Comparison of ENCODE assay signal across 8 cellular contexts in the genomic region with DNA sequence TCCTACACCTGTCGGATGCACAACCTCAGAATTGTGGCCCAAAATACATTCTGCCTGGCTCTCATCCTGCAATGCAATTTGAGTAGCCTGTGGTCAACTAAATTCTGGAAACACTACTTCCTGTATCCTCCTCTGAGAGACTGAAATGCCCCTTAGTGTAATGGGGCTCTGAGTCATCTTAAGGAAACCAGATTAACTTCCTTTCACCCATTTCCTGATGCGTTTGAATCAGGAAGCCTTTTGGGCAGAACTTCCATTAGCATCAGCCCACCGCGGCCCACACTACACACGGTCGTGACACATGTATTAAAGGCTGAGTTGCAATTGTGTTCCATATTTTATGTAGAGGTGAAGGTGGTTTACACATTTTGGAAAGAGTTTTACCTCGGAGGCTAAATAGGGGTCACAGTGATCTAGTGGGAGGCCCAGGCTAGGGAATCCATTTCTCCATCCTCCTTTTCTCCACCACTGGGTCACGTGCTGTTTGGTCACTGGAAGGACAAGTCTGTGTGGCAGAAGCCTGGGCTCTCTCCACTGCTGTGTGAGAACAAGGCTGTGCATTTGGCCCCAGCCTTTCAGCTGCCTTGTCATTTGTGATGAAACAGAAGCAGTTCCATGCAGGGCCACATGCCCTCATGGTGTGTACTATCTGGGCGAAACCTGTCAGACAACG. TPM values are rescaled to one million over a fixed set of nuclear protein-coding genes. Genes with fewer than 3 reads are reported as not detected.
DNase-seq lines count a peak whose midpoint lies in the region; ATAC-seq, FAIRE-seq and TF ChIP-seq lines count a peak whose summit lies in the region.

No MANE protein-coding gene starts in this region.

- no peak for FAIRE-seq in HepG2 (lab: Jason Lieb, UNC)
- FAIRE-seq in urothelium cell line (lab: Jason Lieb, UNC), result no peak

- H3K27ac Mint-ChIP-seq in endodermal cell (no peak overlapping the region), H9 (0 out of 7 replicates have a peak overlapping the region, but pooled peaks of 1 of the 3 experiments have one; percentile 17)

- H3K79me2 ChIP-seq in HepG2 (ENCODE audit: insufficient read depth, low read length) (peaks cover under 1% of the 10 kb centered on the region), PC-9 (ENCODE audit: low read depth) (peaks cover 58% of the 10 kb centered on the region), H9 (ENCODE audit: insufficient read depth, low read length) (no peaks in the 10 kb centered on the region)

- no peaks in the 10 kb centered on the region for H3K79me1 ChIP-seq in H9 (ENCODE audit: insufficient read depth, low read depth, low read length, poor library complexity, severe bottlenecking)

- no peak overlapping the region for H2BK120ac ChIP-seq in H9 (ENCODE audit: low read depth, low read length, poor library complexity, severe bottlenecking)

- H3K4me3 ChIP-seq in liver (ENCODE audit: low read depth in 1 of 3, low read length in 3 of 3) (no peak overlapping the region), HepG2 (replicated peaks in 1 of 3; ENCODE audit: insufficient read depth in 1 of 3, low read depth in 2 of 3, low read length in 3 of 3) (no peak overlapping the region), PC-9 (0 out of 2 replicates have a peak overlapping the region, but pooled peaks have one; percentile 7), endodermal cell (ENCODE audit: low read length) (no peak overlapping the region)

- POLR2A ChIA-PET in HepG2 (lab: Yijun Ruan, JAX) (no interaction called here), PC-9 (lab: Charles Lee; ENCODE audit: unreplicated experiment) (interaction anchor here (0.6 to 1.2 kb wide), 3 partner anchors 16 to 20 kb away, joined by 3 to 7 read pairs (median 7); no protein-coding TSS in a partner anchor)

- H3K4me1 ChIP-seq in liver (ENCODE audit: control insufficient read depth in 4 of 4, insufficient read depth in 4 of 4, low read length in 3 of 4), result peaks cover 5 to 20% (median 11%) of the 10 kb centered on the region in 4 donors
- no peaks in the 10 kb centered on the region for H3K4me1 ChIP-seq in HepG2 (ENCODE audit: insufficient read depth, low read length)
- H3K4me1 ChIP-seq in PC-9 (replicated peaks; ENCODE audit: insufficient read depth), result peaks cover 87% of the 10 kb centered on the region
- peaks cover 9% of the 10 kb centered on the region for H3K4me1 ChIP-seq in endodermal cell (ENCODE audit: control insufficient read depth, insufficient read depth, low read length)
- peaks cover 20% of the 10 kb centered on the region for H3K4me1 ChIP-seq in H9 (ENCODE audit: insufficient read depth, low read length)

- no peak overlapping the region for H2BK12ac ChIP-seq in H9 (ENCODE audit: insufficient read length, low read depth, low read length)

- no peak overlapping the region for H2BK5ac ChIP-seq in H9 (ENCODE audit: insufficient read length, low read length)

- H2AFZ ChIP-seq in HepG2 (ENCODE audit: low read length) (no peak overlapping the region), PC-9 (no peak overlapping the region), H9 (ENCODE audit: low read length) (no peak overlapping the region)

- no peak for TF ChIP-seq RAD21 in liver (IDR thresholded peaks at IDR 0.05)
- TF ChIP-seq RAD21 in HepG2 (CRISPR knock-in tag; IDR thresholded peaks at IDR 0.05), result no peak

- intact Hi-C loops in HepG2 (cut with micrococcal nuclease; ENCODE audit: unreplicated experiment) (no loop called here), PC-9 (cut with micrococcal nuclease; ENCODE audit: unreplicated experiment) (loop anchor here (1.0 to 10.0 kb wide), 6 partner anchors 15 to 450 kb away; a partner anchor contains a TSS)

- H3K9me3 Mint-ChIP-seq in endodermal cell (no peaks in the 10 kb centered on the region), H9 (no peaks in the 10 kb centered on the region)

- no peak overlapping the region for H4K5ac ChIP-seq in H9 (ENCODE audit: insufficient read length, low read depth, low read length)

- TF ChIP-seq POLR2A in HepG2 (IDR thresholded peaks at IDR 0.05; ENCODE audit: insufficient read depth in 1 of 2, low read depth in 2 of 2, low read length in 2 of 2), result no peak

- no peak overlapping the region for H3K23ac ChIP-seq in H9 (ENCODE audit: insufficient read length, low read depth, low read length)

- H3K4me1 Mint-ChIP-seq in endodermal cell (peaks cover 46% of the 10 kb centered on the region), H9 (peaks cover 37 to 44% of the 10 kb centered on the region in 2 experiments)

- TF ChIP-seq CTCF in liver (IDR thresholded peaks at IDR 0.05; ENCODE audit: low read depth, low read length, missing input control), result no peak
- TF ChIP-seq CTCF in HepG2 (CRISPR knock-in tag; IDR thresholded peaks at IDR 0.05), result no peak
- TF ChIP-seq CTCF in PC-9 (conservative IDR thresholded peaks at IDR 0.05), result no peak
- TF ChIP-seq CTCF in endodermal cell (conservative IDR thresholded peaks at IDR 0.05), result no peak
- no peak for TF ChIP-seq CTCF in omental fat pad (IDR thresholded peaks at IDR 0.05)
- no peak for TF ChIP-seq CTCF in H9 (conservative IDR thresholded peaks at IDR 0.05)

- no peak overlapping the region for H2AK5ac ChIP-seq in H9 (ENCODE audit: insufficient read length, low read length)

- no peak overlapping the region for H3T11ph ChIP-seq in H9 (ENCODE audit: low read length)

- H3K36me3 Mint-ChIP-seq in endodermal cell (ENCODE audit: low read depth) (peaks cover 3% of the 10 kb centered on the region), H9 (ENCODE audit: insufficient read depth in 1 of 3, low read depth in 3 of 3) (no peaks in the 10 kb centered on the region)

- H3K4me3 Mint-ChIP-seq in endodermal cell (no peak overlapping the region), H9 (no peak overlapping the region)

- no peak overlapping the region for H3K56ac ChIP-seq in H9 (ENCODE audit: insufficient read length, low read depth, low read length)

- ATAC-seq in HepG2 (no peak), esophagus mucosa (peak; percentile 24), omental fat pad (ENCODE audit: low FRiP score) (no peak)

- H3K23me2 ChIP-seq in H9 (ENCODE audit: insufficient read length, low read depth, low read length, poor library complexity, severe bottlenecking), result no peaks in the 10 kb centered on the region

- 79% methylated on average over 10 of the region's 10 CpGs for WGBS in liver
- 96% methylated on average over 10 of the region's 10 CpGs for WGBS in HepG2 (ENCODE audit: low lambda C conversion rate)
- WGBS in endodermal cell (ENCODE audit: insufficient coverage in 1 of 2, insufficient read length in 1 of 2), 2 experiments, result 86 to 96% methylated on average over 10 of the region's 10 CpGs
- no CpG with 5 or more reads among the region's 10 CpGs for WGBS in H9 (ENCODE audit: extremely low coverage, insufficient read length, low lambda C conversion rate)

- no peak overlapping the region for H3K18ac ChIP-seq in H9 (ENCODE audit: insufficient read length, low read depth, low read length)

- H4K20me1 ChIP-seq in HepG2 (ENCODE audit: insufficient read depth, low read length) (peaks cover 25% of the 10 kb centered on the region), PC-9 (ENCODE audit: insufficient read depth) (no peaks in the 10 kb centered on the region), H9 (ENCODE audit: control insufficient read depth, insufficient read depth, insufficient read length) (no peaks in the 10 kb centered on the region)

- H3K9ac ChIP-seq in liver (ENCODE audit: low read depth in 1 of 2, low read length in 2 of 2) (no peak overlapping the region), HepG2 (ENCODE audit: insufficient read depth, low read depth, low read length) (no peak overlapping the region), endodermal cell (ENCODE audit: extremely low read depth, low read length, poor library complexity, severe bottlenecking) (no peak overlapping the region), H9 (ENCODE audit: extremely low read depth, insufficient read length, low read length) (no peak overlapping the region)

- BruUV-seq in HepG2 (replicated peaks; lab: Mats Ljungman, UMichigan), result no TSS peak
- TSS peak; percentile 8 for BruUV-seq in PC-9 (replicated peaks; lab: Mats Ljungman, UMichigan)

- DNase-seq in HepG2 (ENCODE audit: low spot score) (no peak), PC-9 (peak; percentile 62 to 99), urothelium cell line (ENCODE audit: low spot score) (peak; percentile 69), endodermal cell (no peak), omental fat pad (ENCODE audit: low spot score) (no peak), H9 (no peak)

- H3K36me3 ChIP-seq in liver (ENCODE audit: control insufficient read depth in 4 of 4, insufficient read depth in 3 of 4, low read depth in 1 of 4, low read length in 3 of 4) (peaks cover 0 to 3% (median 0%) of the 10 kb centered on the region in 4 donors), HepG2 (replicated peaks in 1 of 2; ENCODE audit: control insufficient read depth in 1 of 2, insufficient read depth in 2 of 2, low read length in 2 of 2) (peaks cover 19 to 52% of the 10 kb centered on the region in 2 experiments), PC-9 (ENCODE audit: low read depth) (peaks cover 5% of the 10 kb centered on the region; the same call in 1 of the 2 replicates), endodermal cell (ENCODE audit: control insufficient read depth, insufficient read depth, low read length) (peaks cover 7% of the 10 kb centered on the region)

- no peak overlapping the region for H3K4ac ChIP-seq in H9 (ENCODE audit: low read depth, low read length)

- H3K27me3 ChIP-seq in liver (ENCODE audit: control insufficient read depth in 4 of 4, insufficient read depth in 4 of 4, low read length in 3 of 4) (no peaks in the 10 kb centered on the region), HepG2 (ENCODE audit: control insufficient read depth in 1 of 2, insufficient read depth in 2 of 2, low read length in 2 of 2) (no peaks in the 10 kb centered on the region), PC-9 (ENCODE audit: insufficient read depth, low read depth) (no peaks in the 10 kb centered on the region), endodermal cell (ENCODE audit: control insufficient read depth, insufficient read depth, low read length, poor library complexity, severe bottlenecking) (no peaks in the 10 kb centered on the region), H9 (ENCODE audit: insufficient read depth, low read length) (no peaks in the 10 kb centered on the region)

- in situ Hi-C loops in HepG2 (cut with HindIII; ENCODE audit: extremely low pct_ligation_motif_present, low pct_unique_long_range_greater_than_20kb), result no loop called here

- no peak overlapping the region for H4K91ac ChIP-seq in H9 (ENCODE audit: insufficient read length, low read depth, low read length)

- CTCF ChIA-PET in HepG2 (lab: Yijun Ruan, JAX; ENCODE audit: low intra/inter-chr PET ratio, low total read pairs) (no interaction called here), PC-9 (lab: Charles Lee) (interaction anchor here (0.6 to 0.9 kb wide), 2 partner anchors 112 to 174 kb away, joined by 3 read pairs; no protein-coding TSS in a partner anchor)

- no peak for TF ChIP-seq EP300 in HepG2 (IDR thresholded peaks at IDR 0.05; ENCODE audit: low read depth in 2 of 2, low read length in 2 of 2)
- no peak for TF ChIP-seq EP300 in HepG2 (CRISPR knock-in tag; IDR thresholded peaks at IDR 0.05; ENCODE audit: borderline replicate concordance)

- H3K4me2 ChIP-seq in HepG2 (ENCODE audit: low read depth, low read length) (no peak overlapping the region), PC-9 (peak overlapping the region; percentile 80), H9 (ENCODE audit: insufficient read depth, insufficient read length, low read length) (no peak overlapping the region)

- no peak overlapping the region for H4K8ac ChIP-seq in H9 (replicated peaks; ENCODE audit: insufficient read length, low read depth, low read length)

- H3K14ac ChIP-seq in H9 (ENCODE audit: insufficient read depth, low read length), result no peak overlapping the region

- no peaks in the 10 kb centered on the region for H3K9me3 ChIP-seq in liver (ENCODE audit: control insufficient read depth in 4 of 4, low read length in 3 of 4)
- H3K9me3 ChIP-seq in HepG2 (ENCODE audit: low read length), result no peaks in the 10 kb centered on the region
- H3K9me3 ChIP-seq in PC-9 (ENCODE audit: insufficient read depth, low read depth), result no peaks in the 10 kb centered on the region
- H3K9me3 ChIP-seq in endodermal cell (ENCODE audit: control insufficient read depth, low read length), result no peaks in the 10 kb centered on the region
- H3K9me3 ChIP-seq in H9 (ENCODE audit: control insufficient read depth, low read depth, low read length), result no peaks in the 10 kb centered on the region

- no peaks in the 10 kb centered on the region for H3K9me2 ChIP-seq in PC-9 (ENCODE audit: insufficient read depth)

- no peak overlapping the region for H2BK15ac ChIP-seq in H9 (ENCODE audit: low read depth, low read length)

- H3K27me3 Mint-ChIP-seq in endodermal cell (ENCODE audit: insufficient read depth) (no peaks in the 10 kb centered on the region), H9 (ENCODE audit: low read depth) (no peaks in the 10 kb centered on the region)

- H3K27ac ChIP-seq in liver (ENCODE audit: low read depth in 1 of 2, low read length in 2 of 2) (peak overlapping the region in 1 of 2 donors; percentile 6), HepG2 (ENCODE audit: extremely low read length, insufficient read depth, low read length) (no peak overlapping the region), PC-9 (peak overlapping the region; percentile 96), endodermal cell (ENCODE audit: low read depth, low read length) (no peak overlapping the region), H9 (ENCODE audit: insufficient read length, low read depth, low read length) (no peak overlapping the region)

- no peak overlapping the region for H2BK20ac ChIP-seq in H9 (ENCODE audit: low read depth, low read length, poor library complexity, severe bottlenecking)

- H3F3A ChIP-seq in PC-9 (ENCODE audit: insufficient read depth, low read depth), result peaks cover 69% of the 10 kb centered on the region

RNA-seq across cellular contexts. Expression of a gene that starts 55.9 kb away (rescaled TPM):
- total RNA-seq in liver (10 to 100 TPM; 36.6 to 84.9 TPM), HepG2 (2016; rRNA removed; fragmentation: Illumina TruSeq; extraction: Trizol) (22.0 and 51.2 TPM in 2 replicates), PC-9 (2021) (256 and 279 TPM in 2 replicates), esophagus mucosa (34.6 TPM), endodermal cell (100 to 1,000 TPM in 1 of 2 donors, 10 to 100 TPM in 1; 77.7 to 106 TPM), omental fat pad (10 to 100 TPM; 47.8 to 57.3 (median 50.0) TPM), H9 (2021) (46.7 and 47.2 TPM in 2 replicates)
- polyA plus RNA-seq in liver (100 to 1,000 TPM; 117 to 122 TPM), HepG2 (2011; rRNA removed) (54.3 and 57.5 TPM in 2 replicates)
- 19.5 and 20.1 TPM in 2 replicates for total RNA-seq in HepG2 (2016; cell fraction: cytosol; rRNA removed; fragmentation: Illumina TruSeq; extraction: Trizol; ENCODE audit: low read depth)
- total RNA-seq in HepG2 (2016; cell fraction: insoluble cytoplasmic fraction; rRNA removed; fragmentation: Illumina TruSeq; extraction: Trizol), result 20.5 and 51.1 TPM in 2 replicates
- 87.7 and 89.8 TPM in 2 replicates for total RNA-seq in HepG2 (2016; cell fraction: membrane; rRNA removed; fragmentation: Illumina TruSeq; extraction: Trizol)
- 30.0 and 39.7 TPM in 2 replicates for total RNA-seq in HepG2 (2016; cell fraction: nucleus; rRNA removed; fragmentation: Illumina TruSeq; extraction: Trizol)
- polyA plus RNA-seq in HepG2 (2011; cell fraction: cytosol; rRNA removed), result 82.9 and 92.2 TPM in 2 replicates
- 34.1 and 35.5 TPM in 2 replicates for polyA plus RNA-seq in HepG2 (2011; cell fraction: nucleus; rRNA removed)
- 98.8 and 102 TPM in 2 replicates for polyA plus RNA-seq in HepG2 (2012)
- polyA plus RNA-seq in HepG2 (2016; cell fraction: cytosol; fragmentation: Illumina TruSeq; extraction: Trizol; ENCODE audit: low read depth), result 88.2 and 107 TPM in 2 replicates
- 112 and 139 TPM in 2 replicates for polyA plus RNA-seq in HepG2 (2016; cell fraction: insoluble cytoplasmic fraction; fragmentation: Illumina TruSeq; extraction: Trizol; ENCODE audit: low read depth)
- 175 and 183 TPM in 2 replicates for polyA plus RNA-seq in HepG2 (2016; cell fraction: membrane; fragmentation: Illumina TruSeq; extraction: Trizol; ENCODE audit: low read depth)
- 80.5 and 81.6 TPM in 2 replicates for polyA plus RNA-seq in HepG2 (2016; cell fraction: nucleus; fragmentation: Illumina TruSeq; extraction: Trizol; ENCODE audit: insufficient read depth, low read depth)
- polyA minus RNA-seq in HepG2 (2011; rRNA and poly(A)+ RNA removed; ENCODE audit: low replicate concordance), result 58.7 and 66.7 TPM in 2 replicates
- 50.0 and 52.9 TPM in 2 replicates for polyA minus RNA-seq in HepG2 (2011; cell fraction: cytosol; rRNA and poly(A)+ RNA removed)
- 41.0 and 48.8 TPM in 2 replicates for polyA minus RNA-seq in HepG2 (2011; cell fraction: nucleus; rRNA and poly(A)+ RNA removed)
- 88.4 TPM for polyA plus RNA-seq in endodermal cell (2013, experiment 1 of 2)
- polyA plus RNA-seq in endodermal cell (2013, experiment 2 of 2), result 88.4 TPM

Comparison
In these comparisons a context has a peak if more than half of its experiments do, and no peak if none do; other contexts are left out.
1. DNase-seq: peak in PC-9 (2 of 2) and urothelium cell line (single experiment); none in HepG2 (single experiment), endodermal cell (single experiment), omental fat pad (single experiment) and H9 (single experiment).